In genomic region chr12:98743362-98743953, GRCh38 we compare ENCODE assay signal across 8 cellular contexts.
DNase-seq lines count a peak whose midpoint lies in the region; ATAC-seq and TF ChIP-seq lines count a peak whose summit lies in the region.

No MANE protein-coding gene starts in this region.

- H3K27ac Mint-ChIP-seq in activated T-helper 1 cell treated with anti-CD3 and anti-CD28 coated beads, Interleukin-12 subunit alpha, Interleukin-12 subunit beta, Interleukin-2, Interleukin-4 antibody, amounts not matched to agents 30 ng/mL and 10 ng/mL and 1 ng/mL, durations not matched to agents 14 hours and 24 hours and 36 hours = peak overlapping the region; percentile 76

- peak; percentile 60 for ATAC-seq in GM19397 (IDR thresholded peaks at IDR 0.05; ENCODE audit: unreplicated experiment)

- peaks cover 5% of the 10 kb centered on the region for H3K27me3 Mint-ChIP-seq in activated T-helper 1 cell treated with anti-CD3 and anti-CD28 coated beads, Interleukin-12 subunit alpha, Interleukin-12 subunit beta, Interleukin-2, Interleukin-4 antibody, amounts not matched to agents 30 ng/mL and 10 ng/mL and 1 ng/mL, durations not matched to agents 14 hours and 24 hours and 36 hours (ENCODE audit: insufficient read depth)

- peaks cover 8% of the 10 kb centered on the region for H3K36me3 Mint-ChIP-seq in activated T-helper 1 cell treated with anti-CD3 and anti-CD28 coated beads, Interleukin-12 subunit alpha, Interleukin-12 subunit beta, Interleukin-2, Interleukin-4 antibody, amounts not matched to agents 30 ng/mL and 10 ng/mL and 1 ng/mL, durations not matched to agents 14 hours and 24 hours and 36 hours (ENCODE audit: low read depth)

- H3K27ac ChIP-seq in liver (ENCODE audit: low read depth in 1 of 2, low read length in 2 of 2) (no peak overlapping the region), tibial artery (no peak overlapping the region)

- H3K4me1 ChIP-seq in liver (ENCODE audit: control insufficient read depth in 4 of 4, insufficient read depth in 4 of 4, low read length in 3 of 4) = peaks cover 0 to 9% (median 7%) of the 10 kb centered on the region in 4 donors
- peaks cover 0 to 11% (median 4%) of the 10 kb centered on the region in 4 donors for H3K4me1 ChIP-seq in tibial artery

- no peaks in the 10 kb centered on the region for H3K9me3 Mint-ChIP-seq in activated T-helper 1 cell treated with anti-CD3 and anti-CD28 coated beads, Interleukin-12 subunit alpha, Interleukin-12 subunit beta, Interleukin-2, Interleukin-4 antibody, amounts not matched to agents 30 ng/mL and 10 ng/mL and 1 ng/mL, durations not matched to agents 14 hours and 24 hours and 36 hours

- peaks cover 60% of the 10 kb centered on the region for H3K4me1 Mint-ChIP-seq in activated T-helper 1 cell treated with anti-CD3 and anti-CD28 coated beads, Interleukin-12 subunit alpha, Interleukin-12 subunit beta, Interleukin-2, Interleukin-4 antibody, amounts not matched to agents 30 ng/mL and 10 ng/mL and 1 ng/mL, durations not matched to agents 14 hours and 24 hours and 36 hours (ENCODE audit: low read depth)

- H3K27me3 ChIP-seq in liver (ENCODE audit: control insufficient read depth in 4 of 4, insufficient read depth in 4 of 4, low read length in 3 of 4) = peaks cover 0 to 11% (median 4%) of the 10 kb centered on the region in 4 donors
- H3K27me3 ChIP-seq in tibial artery = no peaks in the 10 kb centered on the region

- H3K4me3 Mint-ChIP-seq in activated T-helper 1 cell treated with anti-CD3 and anti-CD28 coated beads, Interleukin-12 subunit alpha, Interleukin-12 subunit beta, Interleukin-2, Interleukin-4 antibody, amounts not matched to agents 30 ng/mL and 10 ng/mL and 1 ng/mL, durations not matched to agents 14 hours and 24 hours and 36 hours = peak overlapping the region; percentile 69

- H3K4me3 ChIP-seq in liver (ENCODE audit: low read depth in 1 of 3, low read length in 3 of 3) (no peak overlapping the region), tibial artery (no peak overlapping the region)

- TF ChIP-seq CTCF in LNCAP (IDR thresholded peaks at IDR 0.05) (peak; percentile 50; the same call in 1 of the 2 replicates), liver (IDR thresholded peaks at IDR 0.05; ENCODE audit: low read depth, low read length, missing input control) (peak; percentile 21), tibial artery (IDR thresholded peaks at IDR 0.05) (peak in 1 of 2 experiments; percentile 8)

- DNase-seq in COLO668 (lab: John Stamatoyannopoulos, UW; ENCODE audit: unreplicated experiment) (peak; percentile 25), NCI-H2029 (lab: John Stamatoyannopoulos, UW) (no peak), NCI-H774 (lab: John Stamatoyannopoulos, UW) (no peak), tibial artery (no peak)
- peak; percentile 11 for DNase-seq in activated T-helper 1 cell treated with anti-CD3 and anti-CD28 coated beads, Interleukin-12 subunit alpha, Interleukin-12 subunit beta, Interleukin-2, Interleukin-4 antibody, amounts not matched to agents 30 ng/mL and 10 ng/mL and 1 ng/mL, durations not matched to agents 14 hours and 24 hours and 36 hours (ENCODE audit: low spot score)

- H3K9me3 ChIP-seq in liver (ENCODE audit: control insufficient read depth in 4 of 4, low read length in 3 of 4) = no peaks in the 10 kb centered on the region
- no peaks in the 10 kb centered on the region for H3K9me3 ChIP-seq in tibial artery

- intact Hi-C loops in activated T-helper 1 cell treated with anti-CD3 and anti-CD28 coated beads, Interleukin-12 subunit alpha, Interleukin-12 subunit beta, Interleukin-2, Interleukin-4 antibody, amounts not matched to agents 30 ng/mL and 10 ng/mL and 1 ng/mL, durations not matched to agents 14 hours and 24 hours and 36 hours (cut with micrococcal nuclease) = loop anchor here (1.0 to 5.0 kb wide), 4 partner anchors 17 to 1399 kb away; partner anchors contain the start of gene BLTP3B
- intact Hi-C loops in tibial artery (cut with DNase I; ENCODE audit: low total_unique reads) = no loop called here

- 35% methylated on average over 4 of the region's 4 CpGs for WGBS in liver

- no peak overlapping the region for H3K9ac ChIP-seq in liver (ENCODE audit: low read depth in 1 of 2, low read length in 2 of 2)

- peak; percentile 13 to 38 for TF ChIP-seq RAD21 in liver (IDR thresholded peaks at IDR 0.05)

- H3K36me3 ChIP-seq in liver (ENCODE audit: control insufficient read depth in 4 of 4, insufficient read depth in 3 of 4, low read depth in 1 of 4, low read length in 3 of 4) (no peaks in the 10 kb centered on the region), tibial artery (no peaks in the 10 kb centered on the region)

TF ChIP-seq in liver, 16 proteins besides CTCF, POLR2A, EP300 and RAD21:
- TF ChIP-seq, protein P1, sequence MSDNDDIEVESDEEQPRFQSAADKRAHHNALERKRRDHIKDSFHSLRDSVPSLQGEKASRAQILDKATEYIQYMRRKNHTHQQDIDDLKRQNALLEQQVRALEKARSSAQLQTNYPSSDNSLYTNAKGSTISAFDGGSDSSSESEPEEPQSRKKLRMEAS (IDR thresholded peaks at IDR 0.05) = no peak
- TF ChIP-seq EGR1 (IDR thresholded peaks at IDR 0.05; ENCODE audit: low read depth in 2 of 2) (no peak), ATF3 (IDR thresholded peaks at IDR 0.05) (no peak), RXRA (IDR thresholded peaks at IDR 0.05) (no peak), FOXA2 (IDR thresholded peaks at IDR 0.05) (no peak), FOXA1 (IDR thresholded peaks at IDR 0.05) (no peak), GABPA (IDR thresholded peaks at IDR 0.05 in 1 of 2, conservative IDR thresholded peaks at IDR 0.05 in 1 of 2) (no peak), HNF4A (conservative IDR thresholded peaks at IDR 0.05) (no peak), YY1 (IDR thresholded peaks at IDR 0.05) (no peak), SP1 (IDR thresholded peaks at IDR 0.05) (no peak), HNF4G (IDR thresholded peaks at IDR 0.05) (no peak), JUND (IDR thresholded peaks at IDR 0.05) (no peak), TAF1 (conservative IDR thresholded peaks at IDR 0.05) (no peak), NR2F2 (IDR thresholded peaks at IDR 0.05) (no peak)
- TF ChIP-seq, protein P2, sequence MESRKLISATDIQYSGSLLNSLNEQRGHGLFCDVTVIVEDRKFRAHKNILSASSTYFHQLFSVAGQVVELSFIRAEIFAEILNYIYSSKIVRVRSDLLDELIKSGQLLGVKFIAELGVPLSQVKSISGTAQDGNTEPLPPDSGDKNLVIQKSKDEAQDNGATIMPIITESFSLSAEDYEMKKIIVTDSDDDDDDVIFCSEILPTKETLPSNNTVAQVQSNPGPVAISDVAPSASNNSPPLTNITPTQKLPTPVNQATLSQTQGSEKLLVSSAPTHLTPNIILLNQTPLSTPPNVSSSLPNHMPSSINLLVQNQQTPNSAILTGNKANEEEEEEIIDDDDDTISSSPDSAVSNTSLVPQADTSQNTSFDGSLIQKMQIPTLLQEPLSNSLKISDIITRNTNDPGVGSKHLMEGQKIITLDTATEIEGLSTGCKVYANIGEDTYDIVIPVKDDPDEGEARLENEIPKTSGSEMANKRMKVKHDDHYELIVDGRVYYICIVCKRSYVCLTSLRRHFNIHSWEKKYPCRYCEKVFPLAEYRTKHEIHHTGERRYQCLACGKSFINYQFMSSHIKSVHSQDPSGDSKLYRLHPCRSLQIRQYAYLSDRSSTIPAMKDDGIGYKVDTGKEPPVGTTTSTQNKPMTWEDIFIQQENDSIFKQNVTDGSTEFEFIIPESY (IDR thresholded peaks at IDR 0.05) = no peak
- TF ChIP-seq, protein P3, sequence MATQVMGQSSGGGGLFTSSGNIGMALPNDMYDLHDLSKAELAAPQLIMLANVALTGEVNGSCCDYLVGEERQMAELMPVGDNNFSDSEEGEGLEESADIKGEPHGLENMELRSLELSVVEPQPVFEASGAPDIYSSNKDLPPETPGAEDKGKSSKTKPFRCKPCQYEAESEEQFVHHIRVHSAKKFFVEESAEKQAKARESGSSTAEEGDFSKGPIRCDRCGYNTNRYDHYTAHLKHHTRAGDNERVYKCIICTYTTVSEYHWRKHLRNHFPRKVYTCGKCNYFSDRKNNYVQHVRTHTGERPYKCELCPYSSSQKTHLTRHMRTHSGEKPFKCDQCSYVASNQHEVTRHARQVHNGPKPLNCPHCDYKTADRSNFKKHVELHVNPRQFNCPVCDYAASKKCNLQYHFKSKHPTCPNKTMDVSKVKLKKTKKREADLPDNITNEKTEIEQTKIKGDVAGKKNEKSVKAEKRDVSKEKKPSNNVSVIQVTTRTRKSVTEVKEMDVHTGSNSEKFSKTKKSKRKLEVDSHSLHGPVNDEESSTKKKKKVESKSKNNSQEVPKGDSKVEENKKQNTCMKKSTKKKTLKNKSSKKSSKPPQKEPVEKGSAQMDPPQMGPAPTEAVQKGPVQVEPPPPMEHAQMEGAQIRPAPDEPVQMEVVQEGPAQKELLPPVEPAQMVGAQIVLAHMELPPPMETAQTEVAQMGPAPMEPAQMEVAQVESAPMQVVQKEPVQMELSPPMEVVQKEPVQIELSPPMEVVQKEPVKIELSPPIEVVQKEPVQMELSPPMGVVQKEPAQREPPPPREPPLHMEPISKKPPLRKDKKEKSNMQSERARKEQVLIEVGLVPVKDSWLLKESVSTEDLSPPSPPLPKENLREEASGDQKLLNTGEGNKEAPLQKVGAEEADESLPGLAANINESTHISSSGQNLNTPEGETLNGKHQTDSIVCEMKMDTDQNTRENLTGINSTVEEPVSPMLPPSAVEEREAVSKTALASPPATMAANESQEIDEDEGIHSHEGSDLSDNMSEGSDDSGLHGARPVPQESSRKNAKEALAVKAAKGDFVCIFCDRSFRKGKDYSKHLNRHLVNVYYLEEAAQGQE (IDR thresholded peaks at IDR 0.05) = no peak

Comparison
In these comparisons a context has a peak if more than half of its experiments do, and no peak if none do; other contexts are left out.
1. DNase-seq: peak in COLO668 (single experiment) and activated T-helper 1 cell treated with anti-CD3 and anti-CD28 coated beads, Interleukin-12 subunit alpha, Interleukin-12 subunit beta, Interleukin-2, Interleukin-4 antibody, amounts not matched to agents 30 ng/mL and 10 ng/mL and 1 ng/mL, durations not matched to agents 14 hours and 24 hours and 36 hours (single experiment); none in NCI-H2029 (single experiment), NCI-H774 (single experiment) and tibial artery (0 of 2).